Comparison of ENCODE assay signal across 27 cellular contexts in genomic region chr1:11414921-11415538, GRCh38.
DNase-seq lines count a peak whose midpoint lies in the region; ATAC-seq and TF ChIP-seq lines count a peak whose summit lies in the region.
"Had no signal": no experiment of that assay in that cellular context is flagged by ENCODE, and none has a peak within 500 bp of the region (broad histone marks: within the 10 kb centered on the region; RNA-seq: fewer than 3 reads in every experiment).

No MANE protein-coding gene starts in this region.

- ATAC-seq in HG02870 (IDR thresholded peaks at IDR 0.05; ENCODE audit: unreplicated experiment) = no peak
- ATAC-seq: gastrocnemius medialis, PC-3 had no signal

- H3K4me1 ChIP-seq in Caco-2 = no peaks in the 10 kb centered on the region
- H3K4me1 ChIP-seq: esophagus muscularis mucosa, gastrocnemius medialis had no signal

- DNase-seq in NCI-H524 (lab: John Stamatoyannopoulos, UW) = peak; percentile 37 to 78
- peak in 37 of 58 donors; percentile 3 to 66 (median 28) for DNase-seq in anterior cingulate cortex (lab: John Stamatoyannopoulos, UW)
- DNase-seq in midbrain (lab: John Stamatoyannopoulos, UW) = peak; percentile 66
- peak; percentile 66 for DNase-seq in superior temporal gyrus (ENCODE audit: extremely low spot score)
- no peak for DNase-seq in Caco-2
- no peak for DNase-seq in T1000 (lab: John Stamatoyannopoulos, UW)
- DNase-seq: activated CD4-positive, alpha-beta T cell treated with anti-CD3 and anti-CD28 coated beads, Interleukin-2, amount 50 U/mL, for 4 hours; activated CD8-positive, alpha-beta memory T cell treated with anti-CD3 and anti-CD28 coated beads, Interleukin-2, amount 50 U/mL, for 48 hours; activated naive CD8-positive, alpha-beta T cell treated with anti-CD3 and anti-CD28 coated beads for 36 hours; DMS79; effector memory CD4-positive, alpha-beta T cell; gastrocnemius medialis; KG1; mesendoderm; NCI-H1694 treated with DMSO at 0.1 percent for 48 hours; NCI-H748 treated with DMSO at 0.1 percent for 48 hours; PC-3; SIG-M5; small intestine; stimulated activated CD4-positive, alpha-beta T cell treated with anti-CD3 and anti-CD28 coated beads, Interleukin-2, amount 100 ng/mL, for 48 hours; stimulated activated naive CD4-positive, alpha-beta T cell had no signal

- H3K4me3 Mint-ChIP-seq in Caco-2 (ENCODE audit: unreplicated experiment) = no peak overlapping the region
- H3K4me3 Mint-ChIP-seq: activated naive CD8-positive, alpha-beta T cell treated with anti-CD3 and anti-CD28 coated beads for 36 hours; natural killer cell treated with Interleukin-12 subunit alpha and Interleukin-12 subunit beta and Interleukin-15 and Interleukin-18, amount 100 ng/mL, for 72 hours; T-helper 1 cell treated with Interleukin-12 subunit alpha and Interleukin-12 subunit beta and Interleukin-4 antibody, amounts not matched to agents 30 μg/mL and 1 μg/mL, for 36 hours; WTC11 had no signal

- intact Hi-C loops in Caco-2 (cut with micrococcal nuclease; ENCODE audit: unreplicated experiment) = no loop called here

- H3K27me3 ChIP-seq in Caco-2 (replicated peaks; ENCODE audit: control insufficient read depth, insufficient read depth, low read length) = 0 out of 2 replicates have a peak, but pooled peaks cover 1% of the 10 kb centered on the region

- H3K4me1 Mint-ChIP-seq in Caco-2 (ENCODE audit: low read depth, unreplicated experiment) = no peaks in the 10 kb centered on the region
- H3K4me1 Mint-ChIP-seq: activated naive CD8-positive, alpha-beta T cell treated with anti-CD3 and anti-CD28 coated beads for 36 hours had no signal

- no TSS peak for BruUV-seq in Caco-2 (replicated peaks; lab: Mats Ljungman, UMichigan)

- H3K27ac Mint-ChIP-seq in Caco-2 (ENCODE audit: unreplicated experiment) = no peak overlapping the region
- H3K27ac Mint-ChIP-seq: activated naive CD8-positive, alpha-beta T cell treated with anti-CD3 and anti-CD28 coated beads for 36 hours; natural killer cell treated with Interleukin-12 subunit alpha and Interleukin-12 subunit beta and Interleukin-15 and Interleukin-18, amount 100 ng/mL, for 72 hours; progenitor cell of endocrine pancreas; T-helper 1 cell treated with Interleukin-12 subunit alpha and Interleukin-12 subunit beta and Interleukin-4 antibody, amounts not matched to agents 30 μg/mL and 1 μg/mL, for 36 hours; WTC11 had no signal

- CTCF ChIA-PET in Caco-2 (lab: Charles Lee) = interaction anchor here (0.7 kb wide), 1 partner anchor 36 kb away, joined by 3 read pairs; no protein-coding TSS in a partner anchor

- POLR2A ChIA-PET in Caco-2 (lab: Charles Lee) = no interaction called here

- H3K36me3 Mint-ChIP-seq in Caco-2 (ENCODE audit: insufficient read depth, unreplicated experiment) = no peaks in the 10 kb centered on the region
- H3K36me3 Mint-ChIP-seq: activated naive CD8-positive, alpha-beta T cell treated with anti-CD3 and anti-CD28 coated beads for 36 hours; natural killer cell treated with Interleukin-12 subunit alpha and Interleukin-12 subunit beta and Interleukin-15 and Interleukin-18, amount 100 ng/mL, for 72 hours; WTC11 had no signal

- H3K27me3 Mint-ChIP-seq in Caco-2 (ENCODE audit: insufficient read depth, unreplicated experiment) = peaks cover 13% of the 10 kb centered on the region

- no peak for TF ChIP-seq CTCF in Caco-2 (IDR thresholded peaks at IDR 0.05; ENCODE audit: insufficient read depth in 1 of 2, low read depth in 1 of 2, low read length in 1 of 2, severe bottlenecking in 1 of 2, unreplicated experiment in 1 of 2)

- H3K36me3 ChIP-seq in Caco-2 (ENCODE audit: control insufficient read depth, insufficient read depth, low read length) = no peaks in the 10 kb centered on the region
- H3K36me3 ChIP-seq: esophagus muscularis mucosa, gastrocnemius medialis had no signal

- no peak overlapping the region for H3K4me3 ChIP-seq in Caco-2 (ENCODE audit: low read depth, low read length)
- H3K4me3 ChIP-seq: esophagus muscularis mucosa, gastrocnemius medialis had no signal

- no peaks in the 10 kb centered on the region for H3K9me3 Mint-ChIP-seq in Caco-2 (ENCODE audit: unreplicated experiment)
- H3K9me3 Mint-ChIP-seq: activated naive CD8-positive, alpha-beta T cell treated with anti-CD3 and anti-CD28 coated beads for 36 hours; natural killer cell treated with Interleukin-12 subunit alpha and Interleukin-12 subunit beta and Interleukin-15 and Interleukin-18, amount 100 ng/mL, for 72 hours; WTC11 had no signal

- H3K9me3 ChIP-seq in Caco-2 = no peaks in the 10 kb centered on the region
- H3K9me3 ChIP-seq: gastrocnemius medialis had no signal

Comparison
In these comparisons a context has a peak if more than half of its experiments do, and no peak if none do; other contexts are left out.
1. DNase-seq: peak in NCI-H524 (2 of 2), anterior cingulate cortex (37 of 58), midbrain (single experiment) and superior temporal gyrus (single experiment); none in Caco-2 (0 of 2) and T1000 (single experiment).